13 cellular contexts compared by ENCODE assay signal in the genomic region with DNA sequence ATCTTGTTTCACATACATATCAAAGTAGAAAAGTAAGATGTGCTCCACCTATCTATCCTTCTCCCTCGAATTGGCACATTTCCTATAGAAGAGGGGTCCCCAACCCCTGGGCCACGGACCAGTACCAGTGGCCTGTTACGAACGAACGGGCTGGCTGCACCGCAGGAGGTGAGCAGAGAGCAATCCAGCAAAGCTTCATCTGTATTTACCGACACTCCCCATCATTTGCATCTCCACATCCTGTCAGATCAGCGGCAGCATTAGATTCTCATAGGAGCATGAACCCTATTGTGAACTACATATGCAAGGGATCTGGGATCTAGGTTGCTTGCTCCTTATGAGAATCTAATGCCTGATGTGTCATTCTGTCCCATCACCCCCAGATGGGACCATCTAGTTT.
A peak's percentile ranks its signal among the peaks of the same experiment; 100 is the strongest.
DNase-seq lines count a peak whose midpoint lies in the region; ATAC-seq and TF ChIP-seq lines count a peak whose summit lies in the region.
"Had no signal": no experiment of that assay in that cellular context is flagged by ENCODE, and none has a peak within 500 bp of the region (broad histone marks: within the 10 kb centered on the region; RNA-seq: fewer than 3 reads in every experiment).

No MANE protein-coding gene starts in this region.

- H3K27me3 ChIP-seq in Peyer's patch = no peaks in the 10 kb centered on the region
- H3K27me3 ChIP-seq: ovary had no signal

- no peak overlapping the region for H3K27ac Mint-ChIP-seq in Calu3 (ENCODE audit: unreplicated experiment)

- TF ChIP-seq CTCF in Peyer's patch (IDR thresholded peaks at IDR 0.05) = no peak
- no peak for TF ChIP-seq CTCF in Calu3 (IDR thresholded peaks at IDR 0.05; ENCODE audit: unreplicated experiment)

- no peaks in the 10 kb centered on the region for H3K9me3 Mint-ChIP-seq in Calu3 (ENCODE audit: low read depth, unreplicated experiment)

- H3K27ac ChIP-seq in Peyer's patch = peak overlapping the region in 2 of 4 donors; percentile 77 to 80
- H3K27ac ChIP-seq: ovary had no signal

- no TSS peak for BruUV-seq in Calu3 (replicated peaks; lab: Mats Ljungman, UMichigan)

- DNase-seq in COR-L47 (lab: John Stamatoyannopoulos, UW) = peak; percentile 63
- DNase-seq in Peyer's patch = peak in 2 of 3 donors; percentile 67 to 77
- no peak for DNase-seq in Calu3
- no peak for DNase-seq in AML-193 (lab: John Stamatoyannopoulos, UW)
- no peak for DNase-seq in cerebellar cortex (ENCODE audit: low spot score)
- DNase-seq: activated CD8-positive, alpha-beta memory T cell treated with anti-CD3 and anti-CD28 coated beads, Interleukin-2, amount 50 U/mL, for 48 hours; aorta; head of caudate nucleus; NCI-H1048; ovary had no signal

- H3K4me3 Mint-ChIP-seq in Calu3 (ENCODE audit: low read depth, unreplicated experiment) = no peak overlapping the region

- H3K4me3 ChIP-seq in Peyer's patch = peak overlapping the region in 2 of 4 donors; percentile 2 to 38
- H3K4me3 ChIP-seq: ovary had no signal

- H3K27me3 Mint-ChIP-seq in Calu3 (ENCODE audit: unreplicated experiment) = no peaks in the 10 kb centered on the region

- intact Hi-C loops in Calu3 (cut with micrococcal nuclease; ENCODE audit: unreplicated experiment) = no loop called here

- peaks cover 0 to 52% (median 0%) of the 10 kb centered on the region in 3 donors for H3K36me3 ChIP-seq in Peyer's patch
- H3K36me3 ChIP-seq: ovary had no signal

- CTCF ChIA-PET in Calu3 (lab: Charles Lee) = no interaction called here

- no peaks in the 10 kb centered on the region for H3K9me3 ChIP-seq in Peyer's patch
- H3K9me3 ChIP-seq: ovary had no signal

- H3K4me1 ChIP-seq in Peyer's patch = peaks cover 0 to 16% (median 3%) of the 10 kb centered on the region in 4 donors

- TF ChIP-seq POLR2A in Peyer's patch (IDR thresholded peaks at IDR 0.05) = no peak

- peak; percentile 54 for ATAC-seq in GM19395 (IDR thresholded peaks at IDR 0.05; ENCODE audit: unreplicated experiment)
- peak; percentile 47 for ATAC-seq in HG03025 (IDR thresholded peaks at IDR 0.05; ENCODE audit: low FRiP score, unreplicated experiment)
- ATAC-seq in GM19463 (IDR thresholded peaks at IDR 0.05; ENCODE audit: unreplicated experiment) = no peak

- H3K4me1 Mint-ChIP-seq in Calu3 (ENCODE audit: low read depth, unreplicated experiment) = no peaks in the 10 kb centered on the region

- H3K36me3 Mint-ChIP-seq in Calu3 (ENCODE audit: insufficient read depth, unreplicated experiment) = peaks cover 6% of the 10 kb centered on the region

Comparison
In these comparisons a context has a peak if more than half of its experiments do, and no peak if none do; other contexts are left out.
1. DNase-seq: peak in COR-L47 (single experiment) and Peyer's patch (2 of 3); none in Calu3 (single experiment), AML-193 (0 of 2) and cerebellar cortex (single experiment).